ENCODE assay signal across 33 cellular contexts in the genomic region with DNA sequence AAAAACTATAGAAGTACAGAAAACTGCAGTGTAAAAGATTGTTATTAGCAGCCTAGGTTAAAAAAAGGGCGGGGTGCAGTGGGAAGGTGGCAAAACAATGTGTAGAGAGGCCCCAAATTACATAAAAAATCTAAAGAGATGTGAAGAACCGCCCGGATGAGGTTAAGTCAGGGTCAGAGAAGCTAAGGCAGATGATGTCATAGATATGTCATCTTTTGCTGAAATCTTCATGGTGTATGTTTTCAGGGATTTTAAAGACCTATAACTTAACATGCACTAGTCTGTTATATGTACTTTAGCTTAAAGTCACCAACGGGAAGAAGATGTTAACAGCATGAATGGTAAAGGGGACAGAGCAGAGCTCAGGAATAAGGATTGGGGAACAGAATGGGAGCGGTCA.
"Had no signal": no experiment of that assay in that cellular context is flagged by ENCODE, and none has a peak within 500 bp of the region (broad histone marks: within the 10 kb centered on the region; RNA-seq: fewer than 3 reads in every experiment).

No MANE protein-coding gene starts in this region.

- H3K9me3 Mint-ChIP-seq: activated B cell treated with CpG ODN at 0.5 μM for 24 hours; activated CD8-positive, alpha-beta T cell treated with anti-CD3 and anti-CD28 coated beads for 36 hours; activated naive CD4-positive, alpha-beta T cell treated with anti-CD3 and anti-CD28 coated beads, Interleukin-2, amount 10 ng/mL, durations not matched to agents 7 days and 5 days; activated naive CD4-positive, alpha-beta T cell treated with anti-CD3 and anti-CD28 coated beads, Interleukin-2, amount 50 U/mL, for 72 hours; activated naive CD8-positive, alpha-beta T cell treated with anti-CD3 and anti-CD28 coated beads, Interleukin-2, amount 10 ng/mL, durations not matched to agents 7 days and 5 days; activated T-cell treated with anti-CD3 and anti-CD28 coated beads, Interleukin-2, amount 50 U/mL, for 4 hours; activated T-helper 17 cell treated with anti-CD3 and anti-CD28 coated beads, Interleukin-2, amount 50 U/mL, for 72 hours; brain; dendritic cell treated with granulocyte-macrophage colony-stimulating factor and Interleukin-4, amounts not matched to agents 40 ng/mL and 50 ng/mL, for 4 days; endodermal cell; T-helper 2 cell treated with Interferon-gamma antibody and Interleukin-4, amounts not matched to agents 5 μg/mL and 100 μg/mL, for 36 hours had no signal

- H3K27ac ChIP-seq: ascending aorta, breast epithelium, cardiac muscle cell, colonic mucosa, dorsolateral prefrontal cortex, WERI-Rb-1 had no signal

- H3K36me3 ChIP-seq: ascending aorta, breast epithelium, cardiac muscle cell, colonic mucosa, WERI-Rb-1 had no signal

- H3K27me3 Mint-ChIP-seq: activated B cell treated with CpG ODN at 0.5 μM for 24 hours; activated naive CD4-positive, alpha-beta T cell treated with anti-CD3 and anti-CD28 coated beads, Interleukin-2, amount 10 ng/mL, durations not matched to agents 7 days and 5 days; activated T-helper 17 cell treated with anti-CD3 and anti-CD28 coated beads, Interleukin-2, amount 50 U/mL, for 72 hours; brain; dendritic cell treated with granulocyte-macrophage colony-stimulating factor and Interleukin-4, amounts not matched to agents 40 ng/mL and 50 ng/mL, for 4 days had no signal

- H3K27ac Mint-ChIP-seq: activated B cell treated with CpG ODN at 0.5 μM for 24 hours; activated CD8-positive, alpha-beta T cell treated with anti-CD3 and anti-CD28 coated beads for 36 hours; activated naive CD4-positive, alpha-beta T cell treated with anti-CD3 and anti-CD28 coated beads, Interleukin-2, amount 10 ng/mL, durations not matched to agents 7 days and 5 days; activated naive CD4-positive, alpha-beta T cell treated with anti-CD3 and anti-CD28 coated beads, Interleukin-2, amount 50 U/mL, for 72 hours; activated naive CD8-positive, alpha-beta T cell treated with anti-CD3 and anti-CD28 coated beads, Interleukin-2, amount 10 ng/mL, durations not matched to agents 7 days and 5 days; activated T-helper 17 cell treated with anti-CD3 and anti-CD28 coated beads, Interleukin-2, amount 50 U/mL, for 72 hours; brain; dendritic cell treated with granulocyte-macrophage colony-stimulating factor and Interleukin-4, amounts not matched to agents 40 ng/mL and 50 ng/mL, for 4 days; endodermal cell; T-helper 17 cell; T-helper 2 cell treated with Interferon-gamma antibody and Interleukin-4, amounts not matched to agents 5 μg/mL and 100 μg/mL, for 36 hours had no signal

- H3K4me3 ChIP-seq: ascending aorta, breast epithelium, cardiac muscle cell, colonic mucosa, dorsolateral prefrontal cortex had no signal

- H3K4me1 Mint-ChIP-seq: activated B cell treated with CpG ODN at 0.5 μM for 24 hours; activated naive CD4-positive, alpha-beta T cell treated with anti-CD3 and anti-CD28 coated beads, Interleukin-2, amount 10 ng/mL, durations not matched to agents 7 days and 5 days; activated naive CD8-positive, alpha-beta T cell treated with anti-CD3 and anti-CD28 coated beads, Interleukin-2, amount 10 ng/mL, durations not matched to agents 7 days and 5 days; activated T-helper 17 cell treated with anti-CD3 and anti-CD28 coated beads, Interleukin-2, amount 50 U/mL, for 72 hours; brain; T-helper 17 cell had no signal

- H3K36me3 Mint-ChIP-seq: activated naive CD4-positive, alpha-beta T cell treated with anti-CD3 and anti-CD28 coated beads, Interleukin-2, amount 10 ng/mL, durations not matched to agents 7 days and 5 days; activated naive CD4-positive, alpha-beta T cell treated with anti-CD3 and anti-CD28 coated beads, Interleukin-2, amount 50 U/mL, for 72 hours; activated naive CD8-positive, alpha-beta T cell treated with anti-CD3 and anti-CD28 coated beads, Interleukin-2, amount 10 ng/mL, durations not matched to agents 7 days and 5 days; brain had no signal

- H3K9me3 ChIP-seq: ascending aorta, breast epithelium, colonic mucosa had no signal

- DNase-seq: activated B cell treated with CpG ODN at 0.5 μM for 24 hours; activated CD4-positive, alpha-beta T cell treated with anti-CD3 and anti-CD28 coated beads for 48 hours; activated CD4-positive, alpha-beta T cell treated with anti-CD3 and anti-CD28 coated beads, Interleukin-2, amount 50 U/mL, for 1 hour; activated CD4-positive, alpha-beta T cell treated with anti-CD3 and anti-CD28 coated beads, Interleukin-2, amount 50 U/mL, for 48 hours; activated CD8-positive, alpha-beta memory T cell treated with anti-CD3 and anti-CD28 coated beads for 24 hours; activated CD8-positive, alpha-beta T cell treated with anti-CD3 and anti-CD28 coated beads for 36 hours; activated gamma-delta T cell; activated naive CD4-positive, alpha-beta T cell; activated naive CD4-positive, alpha-beta T cell treated with anti-CD3 and anti-CD28 coated beads, Interleukin-2, amount 10 ng/mL, durations not matched to agents 7 days and 5 days; activated naive CD8-positive, alpha-beta T cell treated with anti-CD3 and anti-CD28 coated beads, Interleukin-2, amount 10 ng/mL, durations not matched to agents 7 days and 5 days; activated T-cell treated with anti-CD3 and anti-CD28 coated beads, Interleukin-2, amount 50 U/mL, for 4 hours; central memory CD4-positive, alpha-beta T cell; cerebellar nuclear complex; colonic mucosa; dorsolateral prefrontal cortex; effector memory CD4-positive, alpha-beta T cell; endodermal cell; foreskin fibroblast; head of caudate nucleus; T-helper 1 cell; T-helper 17 cell; T1000; WERI-Rb-1 had no signal

- ATAC-seq: activated CD4-positive, CD25-positive, alpha-beta regulatory T cell treated with anti-CD3 and anti-CD28 coated beads, Interleukin-2, amount 50 U/mL, for 24 hours; activated CD8-positive, alpha-beta T cell treated with anti-CD3 and anti-CD28 coated beads for 36 hours; activated naive CD4-positive, alpha-beta T cell treated with anti-CD3 and anti-CD28 coated beads, Interleukin-2, amount 50 U/mL, for 72 hours; activated T-cell treated with anti-CD3 and anti-CD28 coated beads, Interleukin-2, amount 50 U/mL, for 4 hours; activated T-helper 17 cell treated with anti-CD3 and anti-CD28 coated beads, Interleukin-2, amount 50 U/mL, for 72 hours; T-helper 17 cell had no signal

- H3K4me3 Mint-ChIP-seq: activated B cell treated with CpG ODN at 0.5 μM for 24 hours; activated CD8-positive, alpha-beta T cell treated with anti-CD3 and anti-CD28 coated beads for 36 hours; activated naive CD4-positive, alpha-beta T cell treated with anti-CD3 and anti-CD28 coated beads, Interleukin-2, amount 10 ng/mL, durations not matched to agents 7 days and 5 days; activated naive CD8-positive, alpha-beta T cell treated with anti-CD3 and anti-CD28 coated beads, Interleukin-2, amount 10 ng/mL, durations not matched to agents 7 days and 5 days; activated T-cell treated with anti-CD3 and anti-CD28 coated beads, Interleukin-2, amount 50 U/mL, for 4 hours; activated T-helper 17 cell treated with anti-CD3 and anti-CD28 coated beads, Interleukin-2, amount 50 U/mL, for 72 hours; brain; dendritic cell treated with granulocyte-macrophage colony-stimulating factor and Interleukin-4, amounts not matched to agents 40 ng/mL and 50 ng/mL, for 4 days; endodermal cell; T-helper 17 cell; T-helper 2 cell treated with Interferon-gamma antibody and Interleukin-4, amounts not matched to agents 5 μg/mL and 100 μg/mL, for 36 hours had no signal

- FAIRE-seq: frontal cortex had no signal

- H3K4me1 ChIP-seq: ascending aorta, breast epithelium, colonic mucosa had no signal

- H3K27me3 ChIP-seq: ascending aorta, breast epithelium, cardiac muscle cell, colonic mucosa had no signal
